In genomic region chr1:111351700-111352099, GRCh38 we compare ENCODE assay signal across 7 cellular contexts.
"Had no signal": no experiment of that assay in that cellular context is flagged by ENCODE, and none has a peak within 500 bp of the region (broad histone marks: within the 10 kb centered on the region; RNA-seq: fewer than 3 reads in every experiment).

No MANE protein-coding gene starts in this region.

- DNase-seq: H7, KBM-7 had no signal

- ATAC-seq: GM23338, HCT116 had no signal

- H3K36me3 ChIP-seq: HAP-1 had no signal

- H3K27ac ChIP-seq: KMS-11 had no signal

- H3K4me3 Mint-ChIP-seq: GM23338 had no signal

- H3K27ac Mint-ChIP-seq: GM23338 had no signal

- H3K4me3 ChIP-seq: GM23338, HAP-1 had no signal

- H3K9me3 ChIP-seq: HAP-1 had no signal

- H2AFZ ChIP-seq: GM23338 had no signal

- H3K9ac ChIP-seq: KMS-11 had no signal

- H3K9me3 Mint-ChIP-seq: GM23338 had no signal

- H3K4me2 ChIP-seq: GM23338, KMS-11 had no signal

- FAIRE-seq: HTR-8/SVneo had no signal
